Comparison of ENCODE assay signal across 8 cellular contexts in the genomic region with DNA sequence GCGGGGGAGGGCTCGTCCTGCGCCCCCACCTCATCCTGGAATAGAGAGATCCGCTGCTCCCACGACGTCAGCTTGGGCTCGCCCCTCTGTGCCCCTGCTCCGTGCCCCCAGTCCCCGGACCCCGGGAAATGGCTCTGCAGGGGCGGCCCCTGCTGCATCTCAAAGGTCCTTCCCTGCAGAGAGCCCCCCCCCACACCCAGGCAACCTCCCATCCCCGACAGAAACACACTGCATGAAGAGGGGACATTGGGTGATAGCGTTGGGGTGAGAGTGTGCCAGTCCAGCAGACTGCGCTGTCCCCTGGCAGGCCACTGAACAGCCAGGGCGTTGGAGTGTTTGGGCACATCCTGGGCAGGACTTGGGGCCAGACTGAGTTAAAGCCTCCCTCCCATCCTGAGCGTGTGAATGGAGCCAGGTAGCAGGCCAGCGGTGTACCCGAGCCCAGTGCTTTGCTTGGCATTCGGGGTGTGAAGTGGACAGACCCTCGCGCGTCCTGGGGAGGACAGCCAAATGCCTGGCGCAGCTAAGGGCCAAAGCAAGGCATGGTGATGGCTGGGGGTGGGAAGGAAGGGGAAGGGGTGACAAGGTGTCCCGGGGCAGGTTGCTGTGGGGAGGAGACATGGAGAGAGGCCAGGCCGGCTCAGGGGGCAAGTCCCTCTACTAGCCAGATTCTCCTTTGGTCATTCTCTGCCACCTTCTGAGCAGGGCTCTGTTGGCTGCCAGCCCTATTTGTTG. TPM values are rescaled to one million over a fixed set of nuclear protein-coding genes. Genes with fewer than 3 reads are reported as not detected.
A peak's percentile ranks its signal among the peaks of the same experiment; 100 is the strongest.
DNase-seq lines count a peak whose midpoint lies in the region; ATAC-seq and TF ChIP-seq lines count a peak whose summit lies in the region.

No MANE protein-coding gene starts in this region.

- DNase-seq in DMS53 treated with DMSO at 0.1 percent for 48 hours (lab: John Stamatoyannopoulos, UW; ENCODE audit: unreplicated experiment), result peak; percentile 11
- peak in 4 of 34 experiments; percentile 5 to 13 (median 8) for DNase-seq in T-cell
- DNase-seq in foreskin keratinocyte, result no peak
- DNase-seq in prostate gland (ENCODE audit: low spot score), result no peak
- no peak for DNase-seq in ureter (ENCODE audit: low spot score)
- no peak for DNase-seq in cerebellar nuclear complex (lab: John Stamatoyannopoulos, UW)
- DNase-seq in H4 (ENCODE audit: low spot score), result no peak

- H3K27ac Mint-ChIP-seq in T-cell, result no peak overlapping the region

- WGBS in prostate gland, result 34% methylated on average over 18 of the region's 25 CpGs

- H3K36me3 ChIP-seq in prostate gland, result no peaks in the 10 kb centered on the region

- peaks cover 0 to 14% (median 8%) of the 10 kb centered on the region in 3 donors for H3K4me1 Mint-ChIP-seq in T-cell

- POLR2A ChIA-PET in T-cell (lab: Charles Lee), result interaction anchor here in 1 of 2 donors (0.6 kb wide), 3 partner anchors 37 to 417 kb away, joined by 3 to 4 read pairs (median 3); no protein-coding TSS in a partner anchor

- no peaks in the 10 kb centered on the region for H3K9me3 Mint-ChIP-seq in T-cell

- no peaks in the 10 kb centered on the region for H3K4me1 ChIP-seq in foreskin keratinocyte
- H3K4me1 ChIP-seq in prostate gland (replicated peaks), result peaks cover 3% of the 10 kb centered on the region

- H3K27me3 Mint-ChIP-seq in T-cell, result peaks cover 0 to 13% of the 10 kb centered on the region in 2 donors

- ATAC-seq in T-cell (replicated peaks in 1 of 4) (peak in 1 of 4 experiments; percentile 3), foreskin keratinocyte (no peak), HG02610 (IDR thresholded peaks at IDR 0.05; ENCODE audit: unreplicated experiment) (no peak)

- peak overlapping the region; percentile 57 to 75 (median 64) for H3K4me3 Mint-ChIP-seq in T-cell

- H3K9me3 ChIP-seq in prostate gland, result no peaks in the 10 kb centered on the region

- peak overlapping the region; percentile 54 to 64 for H3K4me3 ChIP-seq in prostate gland

- CTCF ChIA-PET in T-cell (lab: Charles Lee), result interaction anchor here in 1 of 2 donors (0.6 kb wide), 1 partner anchor 304 kb away, joined by 3 read pairs; no protein-coding TSS in a partner anchor

- TF ChIP-seq CTCF in foreskin keratinocyte (conservative IDR thresholded peaks at IDR 0.05) (no peak), prostate gland (IDR thresholded peaks at IDR 0.05) (no peak)

- intact Hi-C loops in prostate gland (cut with DNase I), result loop anchor here (5.0 kb wide), 1 partner anchor 290 kb away; the partner anchor contains the start of gene SNRPE

- H3K27ac ChIP-seq in foreskin keratinocyte (peak overlapping the region; percentile 60), prostate gland (peak overlapping the region; percentile 83 to 88)

- H3K27me3 ChIP-seq in foreskin keratinocyte (no peaks in the 10 kb centered on the region), prostate gland (replicated peaks; ENCODE audit: insufficient read depth) (no peaks in the 10 kb centered on the region)

- no peak for TF ChIP-seq POLR2A in prostate gland (IDR thresholded peaks at IDR 0.05)

- H3K36me3 Mint-ChIP-seq in T-cell, result no peaks in the 10 kb centered on the region

RNA-seq across cellular contexts. Expression of gene ETNK2, which starts 0.6 kb away (rescaled TPM):
- total RNA-seq in T-cell (10 to 100 TPM in 1 of 5 donors, 1 to 10 TPM in 4; 3.4 to 11.1 (median 4.2) TPM), foreskin keratinocyte (14.4 and 15.8 TPM in 2 replicates), prostate gland (10 to 100 TPM; 25.3 to 84.5 TPM), ureter (13.5 TPM)
- polyA plus RNA-seq in foreskin keratinocyte, result 13.1 and 14.0 TPM in 2 replicates
- 18.3 and 19.1 TPM in 2 replicates for total RNA-seq in H4 (2014; rRNA removed; shearing (Covaris generic))

RNA-seq across cellular contexts. Expression of gene REN, which starts 13.7 kb away (rescaled TPM):
- total RNA-seq in T-cell (not detected), foreskin keratinocyte (not detected in 2 replicates), prostate gland (under 1 TPM in 1 of 2 donors, not detected in 1; 0.36 TPM), ureter (0.89 TPM)
- 0.06 and 0.10 TPM in 2 replicates for polyA plus RNA-seq in foreskin keratinocyte
- not detected in 2 replicates for total RNA-seq in H4 (2014; rRNA removed; shearing (Covaris generic))

RNA-seq across cellular contexts. Expression of gene KISS1, which starts 43.8 kb away (rescaled TPM):
- total RNA-seq in T-cell (not detected), foreskin keratinocyte (not detected in 2 replicates), prostate gland (1 to 10 TPM in 1 of 2 donors, not detected in 1; 6.0 TPM), ureter (1.4 TPM)
- polyA plus RNA-seq in foreskin keratinocyte, result not detected in 2 replicates
- total RNA-seq in H4 (2014; rRNA removed; shearing (Covaris generic)), result not detected in 2 replicates
